12 cellular contexts compared by ENCODE assay signal in genomic region chr12:66149702-66150398, GRCh38. TPM values are rescaled to one million over a fixed set of nuclear protein-coding genes. Genes with fewer than 3 reads are reported as not detected.
DNase-seq lines count a peak whose midpoint lies in the region; ATAC-seq and TF ChIP-seq lines count a peak whose summit lies in the region.
"Had no signal": no experiment of that assay in that cellular context is flagged by ENCODE, and none has a peak within 500 bp of the region (broad histone marks: within the 10 kb centered on the region; RNA-seq: fewer than 3 reads in every experiment).

No MANE protein-coding gene starts in this region.

- H3K4me3 ChIP-seq in GM23338, result no peak overlapping the region
- H3K4me3 ChIP-seq in suprapubic skin, result no peak overlapping the region
- H3K4me3 ChIP-seq: SK-N-MC had no signal

- DNase-seq in GM23338 (ENCODE audit: low spot score), result peak; percentile 43
- peak; percentile 94 for DNase-seq in OCI-M1 (lab: John Stamatoyannopoulos, UW)
- no peak for DNase-seq in progenitor cell of endocrine pancreas (ENCODE audit: low spot score, unreplicated experiment)
- no peak for DNase-seq in cerebellum (ENCODE audit: low spot score)
- DNase-seq in suprapubic skin (ENCODE audit: low spot score in 2 of 2), result no peak
- DNase-seq in cortex of kidney (lab: John Stamatoyannopoulos, UW), result no peak
- DNase-seq: effector CD4-positive, alpha-beta T cell; islet precursor cell; NCI-H2081 had no signal

- no peaks in the 10 kb centered on the region for H4K20me1 ChIP-seq in GM23338 (replicated peaks; ENCODE audit: insufficient read depth)

- H3K36me3 Mint-ChIP-seq in GM23338 (ENCODE audit: low read depth), result peaks cover 6% of the 10 kb centered on the region; the same call in 2 of the 3 replicates
- peaks cover 2% of the 10 kb centered on the region for H3K36me3 Mint-ChIP-seq in progenitor cell of endocrine pancreas (ENCODE audit: insufficient read depth)

- H3K27ac Mint-ChIP-seq in GM23338 (no peak overlapping the region), progenitor cell of endocrine pancreas (no peak overlapping the region)

- H3K4me1 Mint-ChIP-seq in GM23338 (peaks cover 4% of the 10 kb centered on the region), progenitor cell of endocrine pancreas (ENCODE audit: low read depth) (no peaks in the 10 kb centered on the region)

- H3K9me3 Mint-ChIP-seq in GM23338 (no peaks in the 10 kb centered on the region), progenitor cell of endocrine pancreas (ENCODE audit: low read depth) (no peaks in the 10 kb centered on the region)

- 82% methylated on average over 5 of the region's 5 CpGs for WGBS in suprapubic skin

- H2AFZ ChIP-seq in GM23338, result no peak overlapping the region

- no peaks in the 10 kb centered on the region for H3F3A ChIP-seq in GM23338 (replicated peaks; ENCODE audit: low read depth)

- H3K4me3 Mint-ChIP-seq in GM23338 (no peak overlapping the region), progenitor cell of endocrine pancreas (ENCODE audit: low read depth) (no peak overlapping the region)

- H3K27me3 Mint-ChIP-seq in GM23338 (ENCODE audit: insufficient read depth, low read depth, poor library complexity), result peaks cover 2% of the 10 kb centered on the region
- H3K27me3 Mint-ChIP-seq in progenitor cell of endocrine pancreas, result no peaks in the 10 kb centered on the region

- no peaks in the 10 kb centered on the region for H3K79me2 ChIP-seq in GM23338 (replicated peaks; ENCODE audit: insufficient read depth)

- TF ChIP-seq POLR2A in suprapubic skin (IDR thresholded peaks at IDR 0.05), result no peak

- H3K4me1 ChIP-seq in GM23338 (ENCODE audit: insufficient read depth), result peaks cover 2% of the 10 kb centered on the region; the same call in 1 of the 2 replicates
- H3K4me1 ChIP-seq in suprapubic skin, result peaks cover 18% of the 10 kb centered on the region

- ATAC-seq in GM23338, result no peak
- peak; percentile 61 for ATAC-seq in esophagus mucosa
- no peak for ATAC-seq in HG03108 (IDR thresholded peaks at IDR 0.05; ENCODE audit: unreplicated experiment)

- no peak for TF ChIP-seq EP300 in suprapubic skin (IDR thresholded peaks at IDR 0.05)

- 0 out of 4 replicates have a peak, but pooled peaks of 1 of the 2 experiments have one; percentile 10 for TF ChIP-seq CTCF in GM23338 (conservative IDR thresholded peaks at IDR 0.05; ENCODE audit: low read depth in 2 of 2)
- TF ChIP-seq CTCF in progenitor cell of endocrine pancreas (IDR thresholded peaks at IDR 0.05; ENCODE audit: unreplicated experiment), result peak; percentile 36
- TF ChIP-seq CTCF in suprapubic skin (IDR thresholded peaks at IDR 0.05), result no peak

- no peak overlapping the region for H3K4me2 ChIP-seq in GM23338

- no peaks in the 10 kb centered on the region for H3K9me3 ChIP-seq in suprapubic skin

- no peak overlapping the region for H3K27ac ChIP-seq in GM23338 (ENCODE audit: low read depth)
- no peak overlapping the region for H3K27ac ChIP-seq in suprapubic skin
- H3K27ac ChIP-seq: SK-N-MC had no signal

- no peaks in the 10 kb centered on the region for H3K9me2 ChIP-seq in GM23338 (ENCODE audit: insufficient read depth)

- H3K36me3 ChIP-seq in GM23338 (ENCODE audit: insufficient read depth) (no peaks in the 10 kb centered on the region), suprapubic skin (peaks cover 12% of the 10 kb centered on the region)

- H3K27me3 ChIP-seq in GM23338 (ENCODE audit: insufficient read depth) (no peaks in the 10 kb centered on the region), suprapubic skin (no peaks in the 10 kb centered on the region)

TF ChIP-seq in GM23338, 12 proteins besides CTCF, POLR2A, EP300 and RAD21 (continues in another document):
- TF ChIP-seq REST (IDR thresholded peaks at IDR 0.05; ENCODE audit: unreplicated experiment) (no peak), STAT1 (IDR thresholded peaks at IDR 0.05; ENCODE audit: unreplicated experiment) (no peak), ETS1 (IDR thresholded peaks at IDR 0.05) (no peak)

RNA-seq across cellular contexts. Expression of gene LLPH, which starts 19.3 kb away (rescaled TPM):
- 7.1 and 10.7 TPM in 2 replicates for total RNA-seq in GM23338 (2014; rRNA removed; shearing (Covaris generic))
- polyA plus RNA-seq in GM23338 (2016; fragmentation: Nextera tagmentation; extraction: Ambion mirVana), result 49.7 and 56.6 TPM in 2 replicates
- total RNA-seq in esophagus mucosa (18.3 TPM), progenitor cell of endocrine pancreas (20.8 and 22.4 TPM in 2 replicates), cerebellum (6.3 TPM), suprapubic skin (1 to 10 TPM; 6.4 to 8.3 (median 6.7) TPM)

RNA-seq across cellular contexts. Expression of gene TMBIM4, which starts 19.9 kb away (rescaled TPM):
- 56.7 and 63.6 TPM in 2 replicates for total RNA-seq in GM23338 (2014; rRNA removed; shearing (Covaris generic))
- 55.9 and 59.6 TPM in 2 replicates for polyA plus RNA-seq in GM23338 (2016; fragmentation: Nextera tagmentation; extraction: Ambion mirVana)
- total RNA-seq in esophagus mucosa (55.0 TPM), progenitor cell of endocrine pancreas (28.7 and 30.9 TPM in 2 replicates), cerebellum (30.6 TPM), suprapubic skin (100 to 1,000 TPM in 2 of 4 donors, 10 to 100 TPM in 2; 48.6 to 136 (median 108) TPM)

RNA-seq across cellular contexts. Expression of gene IRAK3, which starts 39.2 kb away (rescaled TPM):
- total RNA-seq in GM23338 (2014; rRNA removed; shearing (Covaris generic)), result 1.6 and 1.8 TPM in 2 replicates
- 0.47 and 0.53 TPM in 2 replicates for polyA plus RNA-seq in GM23338 (2016; fragmentation: Nextera tagmentation; extraction: Ambion mirVana)
- total RNA-seq in esophagus mucosa, result 3.0 TPM
- 0.02 TPM in 1 of 2 replicates, not detected in the other for total RNA-seq in progenitor cell of endocrine pancreas
- total RNA-seq in cerebellum, result 12.6 TPM
- total RNA-seq in suprapubic skin, result 1 to 10 TPM; 3.8 to 8.8 (median 7.1) TPM

Comparison
In these comparisons a context has a peak if more than half of its experiments do, and no peak if none do; other contexts are left out.
1. DNase-seq: peak in GM23338 (single experiment) and OCI-M1 (single experiment); none in progenitor cell of endocrine pancreas (single experiment), cerebellum (single experiment), suprapubic skin (0 of 2) and cortex of kidney (single experiment).